In the genomic region with DNA sequence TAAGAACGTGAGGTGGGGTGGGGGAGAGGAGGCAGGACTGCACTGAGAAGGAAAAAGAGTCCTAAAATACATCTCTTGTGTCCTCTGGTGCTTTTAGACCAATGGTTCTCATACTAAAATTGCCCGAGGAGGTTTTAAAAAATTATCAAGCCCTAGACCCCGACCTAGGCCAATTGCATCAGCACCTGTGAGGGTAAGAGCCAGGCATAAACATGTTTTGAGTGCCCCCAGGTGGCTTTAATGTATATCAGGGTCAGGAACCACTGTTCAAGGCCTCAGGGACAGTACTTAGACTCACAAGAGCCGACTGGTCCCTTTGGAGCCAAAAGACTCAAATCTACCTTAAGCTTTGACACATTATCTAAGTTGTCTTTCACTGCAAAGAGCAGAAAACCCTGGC, we compare ENCODE assay signal across 13 cellular contexts. TPM values are rescaled to one million over a fixed set of nuclear protein-coding genes. Genes with fewer than 3 reads are reported as not detected.
A peak's percentile ranks its signal among the peaks of the same experiment; 100 is the strongest.
DNase-seq lines count a peak whose midpoint lies in the region; ATAC-seq and TF ChIP-seq lines count a peak whose summit lies in the region.
"Had no signal": no experiment of that assay in that cellular context is flagged by ENCODE, and none has a peak within 500 bp of the region (broad histone marks: within the 10 kb centered on the region; RNA-seq: fewer than 3 reads in every experiment).

No MANE protein-coding gene starts in this region.

- TF ChIP-seq CTCF in 22Rv1 (IDR thresholded peaks at IDR 0.05) (peak; percentile 21), WERI-Rb-1 (IDR thresholded peaks at IDR 0.05; ENCODE audit: low read depth, low read length) (peak; percentile 32; the same call in 1 of the 2 replicates), psoas muscle (IDR thresholded peaks at IDR 0.05) (no peak)

- H3K27ac ChIP-seq in 22Rv1 (no peak overlapping the region), WERI-Rb-1 (no peak overlapping the region), psoas muscle (no peak overlapping the region)
- H3K27ac ChIP-seq: left lung, RWPE1 had no signal

- intact Hi-C loops in psoas muscle (cut with DNase I) = no loop called here

- DNase-seq in H7 = peak; percentile 63
- DNase-seq in NCI-H2029 (lab: John Stamatoyannopoulos, UW) = peak; percentile 26
- peak; percentile 41 for DNase-seq in WERI-Rb-1
- DNase-seq in psoas muscle = no peak
- no peak for DNase-seq in effector CD8-positive, alpha-beta T cell (lab: John Stamatoyannopoulos, UW)
- no peak for DNase-seq in amygdala (lab: John Stamatoyannopoulos, UW)
- DNase-seq: activated CD8-positive, alpha-beta memory T cell treated with anti-CD3 and anti-CD28 coated beads, Interleukin-2, amount 50 U/mL, for 48 hours; left lung; NCI-H2081 treated with DMSO at 0.1 percent for 48 hours; stimulated activated CD4-positive, alpha-beta T cell treated with anti-CD3 and anti-CD28 coated beads, Interleukin-12 subunit alpha, Interleukin-12 subunit beta, amount 100 ng/mL, for 4 hours had no signal

- WGBS in psoas muscle, 3 donors = 69 to 78% (median 72%) methylated on average over 4 of the region's 4 CpGs

- H3K9me3 ChIP-seq in WERI-Rb-1 (ENCODE audit: severe bottlenecking) (no peaks in the 10 kb centered on the region), psoas muscle (no peaks in the 10 kb centered on the region)
- H3K9me3 ChIP-seq: left lung had no signal

- H3K36me3 ChIP-seq in H7 (replicated peaks; ENCODE audit: control insufficient read depth, insufficient read depth, low read length) (no peaks in the 10 kb centered on the region), WERI-Rb-1 (no peaks in the 10 kb centered on the region), psoas muscle (ENCODE audit: insufficient read depth in 1 of 2, low read depth in 1 of 2) (no peaks in the 10 kb centered on the region)
- H3K36me3 ChIP-seq: left lung had no signal

- no peak for ATAC-seq in psoas muscle
- ATAC-seq in esophagus mucosa = no peak
- ATAC-seq: left lung had no signal

- no peak overlapping the region for H3K4me3 ChIP-seq in H7 (ENCODE audit: insufficient read depth, low read depth, low read length)
- H3K4me3 ChIP-seq in WERI-Rb-1 (ENCODE audit: low read depth, low read length) = no peak overlapping the region
- no peak overlapping the region for H3K4me3 ChIP-seq in psoas muscle
- H3K4me3 ChIP-seq: left lung had no signal

- no peaks in the 10 kb centered on the region for H3K4me1 ChIP-seq in psoas muscle
- H3K4me1 ChIP-seq: left lung had no signal

- no peaks in the 10 kb centered on the region for H3K27me3 ChIP-seq in H7 (ENCODE audit: control insufficient read depth, insufficient read depth, low read length)
- H3K27me3 ChIP-seq in WERI-Rb-1 (ENCODE audit: insufficient read depth, low read depth, severe bottlenecking) = no peaks in the 10 kb centered on the region
- no peaks in the 10 kb centered on the region for H3K27me3 ChIP-seq in psoas muscle (ENCODE audit: insufficient read depth in 3 of 3, low read length in 2 of 3)
- H3K27me3 ChIP-seq: left lung had no signal

RNA-seq across cellular contexts. Expression of a gene that starts 37.5 kb away (rescaled TPM):
- total RNA-seq in H7 (2014; rRNA removed; shearing (Covaris generic)) = 2.4 and 3.3 TPM in 2 replicates
- total RNA-seq in psoas muscle (1 to 10 TPM; 2.6 to 4.6 (median 4.0) TPM), esophagus mucosa (0.80 TPM)
- polyA plus RNA-seq in psoas muscle = 1 to 10 TPM; 3.2 to 5.8 (median 3.6) TPM

Comparison
In these comparisons a context has a peak if more than half of its experiments do, and no peak if none do; other contexts are left out.
1. DNase-seq: peak in H7 (single experiment), NCI-H2029 (single experiment) and WERI-Rb-1 (single experiment); none in psoas muscle (0 of 2), effector CD8-positive, alpha-beta T cell (single experiment) and amygdala (0 of 56).